32 cellular contexts compared by ENCODE assay signal in genomic region chr20:18404172-18404571, GRCh38.
A peak's percentile ranks its signal among the peaks of the same experiment; 100 is the strongest.
DNase-seq lines count a peak whose midpoint lies in the region; ATAC-seq and TF ChIP-seq lines count a peak whose summit lies in the region.
"Had no signal": no experiment of that assay in that cellular context is flagged by ENCODE, and none has a peak within 500 bp of the region (broad histone marks: within the 10 kb centered on the region; RNA-seq: fewer than 3 reads in every experiment).

No MANE protein-coding gene starts in this region.

- H3K9me3 Mint-ChIP-seq in activated naive CD4-positive, alpha-beta T cell treated with anti-CD3 and anti-CD28 coated beads, Interleukin-2, amount 10 ng/mL, durations not matched to agents 7 days and 5 days: no peaks in the 10 kb centered on the region
- no peaks in the 10 kb centered on the region for H3K9me3 Mint-ChIP-seq in natural killer cell
- H3K9me3 Mint-ChIP-seq: effector memory CD8-positive, alpha-beta T cell had no signal

- no peak for ATAC-seq in natural killer cell
- ATAC-seq: effector memory CD8-positive, alpha-beta T cell; left cardiac atrium; pancreas; T-cell had no signal

- CTCF ChIA-PET in activated naive CD4-positive, alpha-beta T cell treated with anti-CD3 and anti-CD28 coated beads, Interleukin-2, amount 10 ng/mL, durations not matched to agents 7 days and 5 days (lab: Charles Lee): interaction anchor here (1.4 kb wide), 1 partner anchor 802 kb away, joined by 4 read pairs; no protein-coding TSS in a partner anchor

- intact Hi-C loops in natural killer cell (cut with micrococcal nuclease): no loop called here

- peak overlapping the region; percentile 15 for H3K27ac Mint-ChIP-seq in activated naive CD4-positive, alpha-beta T cell treated with anti-CD3 and anti-CD28 coated beads, Interleukin-2, amount 10 ng/mL, durations not matched to agents 7 days and 5 days
- H3K27ac Mint-ChIP-seq in natural killer cell: no peak overlapping the region
- H3K27ac Mint-ChIP-seq: effector memory CD8-positive, alpha-beta T cell; T-cell had no signal

- no peak overlapping the region for H3K4me3 ChIP-seq in epithelial cell of esophagus (ENCODE audit: low read length)
- H3K4me3 ChIP-seq: esophagus muscularis mucosa, pancreas, SJSA1, smooth muscle cell, stomach, tibial artery had no signal

- no peaks in the 10 kb centered on the region for H3K27me3 Mint-ChIP-seq in activated naive CD4-positive, alpha-beta T cell treated with anti-CD3 and anti-CD28 coated beads, Interleukin-2, amount 10 ng/mL, durations not matched to agents 7 days and 5 days
- H3K27me3 Mint-ChIP-seq in natural killer cell (ENCODE audit: low read depth in 2 of 2): no peaks in the 10 kb centered on the region
- H3K27me3 Mint-ChIP-seq: effector memory CD8-positive, alpha-beta T cell; T-cell had no signal

- no peak overlapping the region for H3K4me3 Mint-ChIP-seq in activated naive CD4-positive, alpha-beta T cell treated with anti-CD3 and anti-CD28 coated beads, Interleukin-2, amount 10 ng/mL, durations not matched to agents 7 days and 5 days
- no peak overlapping the region for H3K4me3 Mint-ChIP-seq in natural killer cell
- H3K4me3 Mint-ChIP-seq: effector memory CD8-positive, alpha-beta T cell; neural crest cell; T-cell had no signal

- peaks cover 8% of the 10 kb centered on the region for H3K4me1 Mint-ChIP-seq in activated naive CD4-positive, alpha-beta T cell treated with anti-CD3 and anti-CD28 coated beads, Interleukin-2, amount 10 ng/mL, durations not matched to agents 7 days and 5 days
- H3K4me1 Mint-ChIP-seq in natural killer cell: peaks cover 0 to 7% of the 10 kb centered on the region in 2 donors

- H3K36me3 Mint-ChIP-seq in activated naive CD4-positive, alpha-beta T cell treated with anti-CD3 and anti-CD28 coated beads, Interleukin-2, amount 10 ng/mL, durations not matched to agents 7 days and 5 days: no peaks in the 10 kb centered on the region
- H3K36me3 Mint-ChIP-seq in natural killer cell: no peaks in the 10 kb centered on the region

- DNase-seq in activated naive CD4-positive, alpha-beta T cell treated with anti-CD3 and anti-CD28 coated beads, Interleukin-2, amount 10 ng/mL, durations not matched to agents 7 days and 5 days: no peak
- DNase-seq in activated naive CD4-positive, alpha-beta T cell treated with anti-CD3 and anti-CD28 coated beads, Interleukin-2, amount 50 U/mL, for 16 hours: no peak
- DNase-seq in NCI-H69 (lab: John Stamatoyannopoulos, UW) (peak; percentile 67), epithelial cell of esophagus (ENCODE audit: low read depth) (peak; percentile 24), iPS-NIHi7 (ENCODE audit: extremely low spot score) (no peak), NCI-H146 (lab: John Stamatoyannopoulos, UW) (no peak), natural killer cell (no peak)
- DNase-seq: activated CD4-positive, CD25-positive, alpha-beta regulatory T cell treated with anti-CD3 and anti-CD28 coated beads, Interleukin-2, amount 50 U/mL, for 72 hours; activated naive CD4-positive, alpha-beta T cell; activated T-cell treated with anti-CD3 and anti-CD28 coated beads, Interleukin-2, amount 50 U/mL, for 48 hours; caudate nucleus; cortex of kidney; DND-41; effector memory CD8-positive, alpha-beta T cell; GOT3; IMR-90; left cardiac atrium; NCI-H1105 treated with DMSO at 0.1 percent for 48 hours; NCI-H2081; NCI-H2227 treated with DMSO at 0.1 percent for 48 hours; NCI-H774; pancreas; RPMI8226; stimulated activated CD4-positive, alpha-beta T cell treated with anti-CD3 and anti-CD28 coated beads, Interleukin-1b, Interleukin-23, amount 100 ng/mL, for 48 hours; stimulated activated CD8-positive, alpha-beta memory T cell treated with anti-CD3 and anti-CD28 coated beads, Interleukin-4, amount 100 ng/mL, for 48 hours; stomach; T-cell; tibial artery had no signal

- TF ChIP-seq CTCF in epithelial cell of esophagus (IDR thresholded peaks at IDR 0.05; ENCODE audit: insufficient read depth, low read depth, low read length, missing control alignments): no peak
- no peak for TF ChIP-seq CTCF in natural killer cell (IDR thresholded peaks at IDR 0.05)

Comparison
In these comparisons a context has a peak if more than half of its experiments do, and no peak if none do; other contexts are left out.
1. DNase-seq: peak in NCI-H69 (single experiment) and epithelial cell of esophagus (single experiment); none in activated naive CD4-positive, alpha-beta T cell treated with anti-CD3 and anti-CD28 coated beads, Interleukin-2, amount 10 ng/mL, durations not matched to agents 7 days and 5 days (single experiment), activated naive CD4-positive, alpha-beta T cell treated with anti-CD3 and anti-CD28 coated beads, Interleukin-2, amount 50 U/mL, for 16 hours (single experiment), iPS-NIHi7 (single experiment), NCI-H146 (single experiment) and natural killer cell (single experiment).